Comparison of ENCODE assay signal across 17 cellular contexts in genomic region chr1:9842073-9842711, GRCh38. TPM values are rescaled to one million over a fixed set of nuclear protein-coding genes. Genes with fewer than 3 reads are reported as not detected.
DNase-seq lines count a peak whose midpoint lies in the region; ATAC-seq, FAIRE-seq and TF ChIP-seq lines count a peak whose summit lies in the region.
"Had no signal": no experiment of that assay in that cellular context is flagged by ENCODE, and none has a peak within 500 bp of the region (broad histone marks: within the 10 kb centered on the region; RNA-seq: fewer than 3 reads in every experiment).

No MANE protein-coding gene starts in this region.

- no peak overlapping the region for H3K14ac ChIP-seq in H1 (ENCODE audit: insufficient read length)

- no peaks in the 10 kb centered on the region for H3F3A ChIP-seq in SK-N-SH (replicated peaks; ENCODE audit: insufficient read depth)

- H4K20me1 ChIP-seq in SK-N-SH (ENCODE audit: insufficient read depth) (no peaks in the 10 kb centered on the region), H1 (replicated peaks in 1 of 2; ENCODE audit: control insufficient read depth in 1 of 2, insufficient read depth in 2 of 2, low read length in 2 of 2) (no peaks in the 10 kb centered on the region)

- H3K4ac ChIP-seq in H1 (replicated peaks; ENCODE audit: insufficient read length, low read depth, low read length) = no peak overlapping the region

- no peak overlapping the region for H3K23ac ChIP-seq in H1 (ENCODE audit: insufficient read length)

- FAIRE-seq in H1 (lab: Jason Lieb, UNC) = no peak
- FAIRE-seq: TTC549 had no signal

- TF ChIP-seq RAD21 in SK-N-SH (IDR thresholded peaks at IDR 0.05; ENCODE audit: low read length) = no peak
- no peak for TF ChIP-seq RAD21 in H1 (IDR thresholded peaks at IDR 0.05 in 1 of 2, conservative IDR thresholded peaks at IDR 0.05 in 1 of 2; ENCODE audit: low read depth in 2 of 2, low read length in 2 of 2)

- H2BK20ac ChIP-seq in H1 (ENCODE audit: low read length) = no peak overlapping the region

- no peaks in the 10 kb centered on the region for H3K9me2 ChIP-seq in SK-N-SH

- H3K4me3 ChIP-seq in SK-N-SH (ENCODE audit: low read depth in 2 of 2, low read length in 1 of 2) (no peak overlapping the region), H1 (ENCODE audit: extremely low read depth in 1 of 4, insufficient read depth in 2 of 4, low read depth in 3 of 4, low read length in 4 of 4) (no peak overlapping the region), spleen (no peak overlapping the region)
- H3K4me3 ChIP-seq: body of pancreas, gastroesophageal sphincter, testis had no signal

- no peaks in the 10 kb centered on the region for H3K4me1 Mint-ChIP-seq in activated T-helper 17 cell treated with anti-CD3 and anti-CD28 coated beads, Interleukin-2, amount 50 U/mL, for 72 hours
- no peaks in the 10 kb centered on the region for H3K4me1 Mint-ChIP-seq in stimulated activated effector memory CD8-positive, alpha-beta T cell treated with anti-CD3 and anti-CD28 coated beads, Interleukin-12 subunit alpha, Interleukin-12 subunit beta, amount 100 ng/mL, for 72 hours

- no peaks in the 10 kb centered on the region for H3K27me3 Mint-ChIP-seq in activated T-helper 17 cell treated with anti-CD3 and anti-CD28 coated beads, Interleukin-2, amount 50 U/mL, for 72 hours
- H3K27me3 Mint-ChIP-seq: activated CD4-positive, alpha-beta memory T cell treated with anti-CD3 and anti-CD28 coated beads for 36 hours had no signal

- DNase-seq in SK-N-SH = peak; percentile 21
- DNase-seq in NCI-H345 treated with DMSO at 0.1 percent for 48 hours (lab: John Stamatoyannopoulos, UW; ENCODE audit: unreplicated experiment) = peak; percentile 69
- no peak for DNase-seq in H1 (ENCODE audit: low read depth in 1 of 2, low spot score in 2 of 2)
- DNase-seq in spleen = peak; percentile 47
- no peak for DNase-seq in ACHN
- no peak for DNase-seq in stimulated activated effector memory CD8-positive, alpha-beta T cell treated with anti-CD3 and anti-CD28 coated beads, Interleukin-12 subunit alpha, Interleukin-12 subunit beta, amount 100 ng/mL, for 72 hours (ENCODE audit: low spot score in 2 of 2)
- DNase-seq: activated CD4-positive, alpha-beta memory T cell treated with anti-CD3 and anti-CD28 coated beads for 36 hours; DMS53; NK-92 treated with Interleukin-12 subunit alpha and Interleukin-12 subunit beta, amount 100 ng/mL, for 24 hours; testis had no signal

- intact Hi-C loops in spleen (cut with DNase I; ENCODE audit: low total_unique reads) = no loop called here

- H2AFZ ChIP-seq in SK-N-SH (ENCODE audit: low read depth) = no peak overlapping the region
- no peak overlapping the region for H2AFZ ChIP-seq in H1 (ENCODE audit: low read length)

- H3K79me2 ChIP-seq in SK-N-SH (ENCODE audit: insufficient read depth) = no peaks in the 10 kb centered on the region
- H3K79me2 ChIP-seq in H1 (ENCODE audit: control insufficient read depth in 1 of 2, insufficient read depth in 2 of 2, low read length in 2 of 2) = no peaks in the 10 kb centered on the region

- no peak for ATAC-seq in SK-N-SH treated with all-trans-retinoic acid at 6 μM for 48 hours
- no peak for ATAC-seq in activated T-helper 17 cell treated with anti-CD3 and anti-CD28 coated beads, Interleukin-2, amount 50 U/mL, for 72 hours (replicated peaks)
- ATAC-seq in stimulated activated effector memory CD8-positive, alpha-beta T cell treated with anti-CD3 and anti-CD28 coated beads, Interleukin-12 subunit alpha, Interleukin-12 subunit beta, amount 100 ng/mL, for 72 hours = no peak
- ATAC-seq: gastroesophageal sphincter had no signal

- no peak overlapping the region for H3K4me3 Mint-ChIP-seq in activated T-helper 17 cell treated with anti-CD3 and anti-CD28 coated beads, Interleukin-2, amount 50 U/mL, for 72 hours
- no peak overlapping the region for H3K4me3 Mint-ChIP-seq in stimulated activated effector memory CD8-positive, alpha-beta T cell treated with anti-CD3 and anti-CD28 coated beads, Interleukin-12 subunit alpha, Interleukin-12 subunit beta, amount 100 ng/mL, for 72 hours
- H3K4me3 Mint-ChIP-seq: activated CD4-positive, alpha-beta memory T cell treated with anti-CD3 and anti-CD28 coated beads for 36 hours; endodermal cell had no signal

- H3K9me3 ChIP-seq in SK-N-SH (no peaks in the 10 kb centered on the region), H1 (ENCODE audit: insufficient read depth in 2 of 2, low read depth in 1 of 2, low read length in 1 of 2) (no peaks in the 10 kb centered on the region), spleen (no peaks in the 10 kb centered on the region)
- H3K9me3 ChIP-seq: body of pancreas, gastroesophageal sphincter, testis had no signal

- no peak overlapping the region for H2BK120ac ChIP-seq in H1 (replicated peaks; ENCODE audit: low read depth, low read length)

- H3K4me1 ChIP-seq in SK-N-SH (ENCODE audit: control insufficient read depth in 1 of 2, insufficient read depth in 2 of 2, low read depth in 1 of 2, low read length in 1 of 2) (peaks cover 0 to 13% of the 10 kb centered on the region in 2 experiments; a peak in 1 of 4 replicates), H1 (replicated peaks in 1 of 4; ENCODE audit: control insufficient read depth in 3 of 4, insufficient read depth in 4 of 4, low read length in 3 of 4) (peaks cover 0 to 22% (median 16%) of the 10 kb centered on the region in 4 experiments; a peak in 6 of 7 replicates), spleen (peaks cover 0 to 9% (median 3%) of the 10 kb centered on the region in 6 donors)
- H3K4me1 ChIP-seq: testis had no signal

- CTCF ChIA-PET in SK-N-SH (lab: Yijun Ruan, JAX) (interaction anchor here (0.7 to 1.3 kb wide), 3 partner anchors 58 to 216 kb away, joined by 3 to 4 read pairs (median 3); partner anchors contain the start of genes LZIC and NMNAT1), H1 (lab: Charles Lee; ENCODE audit: partially characterized antibody) (interaction anchor here (0.5 to 5.3 kb wide), 14 partner anchors 12 to 224 kb away, joined by 3 to 29 read pairs (median 5); no protein-coding TSS in a partner anchor)

- TF ChIP-seq EP300 in SK-N-SH (IDR thresholded peaks at IDR 0.05; ENCODE audit: borderline replicate concordance in 1 of 2, low read depth in 1 of 2, low read length in 1 of 2) = no peak
- no peak for TF ChIP-seq EP300 in H1 (IDR thresholded peaks at IDR 0.05; ENCODE audit: borderline replicate concordance in 1 of 2, low read depth in 2 of 2, low read length in 2 of 2)

- no peak overlapping the region for H3K27ac Mint-ChIP-seq in activated T-helper 17 cell treated with anti-CD3 and anti-CD28 coated beads, Interleukin-2, amount 50 U/mL, for 72 hours
- no peak overlapping the region for H3K27ac Mint-ChIP-seq in stimulated activated effector memory CD8-positive, alpha-beta T cell treated with anti-CD3 and anti-CD28 coated beads, Interleukin-12 subunit alpha, Interleukin-12 subunit beta, amount 100 ng/mL, for 72 hours
- H3K27ac Mint-ChIP-seq: activated CD4-positive, alpha-beta memory T cell treated with anti-CD3 and anti-CD28 coated beads for 36 hours; endodermal cell; progenitor cell of endocrine pancreas had no signal

- no peak overlapping the region for H4K8ac ChIP-seq in H1 (ENCODE audit: extremely low read depth, insufficient read depth, low read length)

- no peaks in the 10 kb centered on the region; the same call in 1 of the 2 replicates for H3K23me2 ChIP-seq in H1 (ENCODE audit: low read depth, low read length)

- no peaks in the 10 kb centered on the region for H3K36me3 ChIP-seq in SK-N-SH (replicated peaks in 1 of 2; ENCODE audit: control insufficient read depth in 1 of 2, insufficient read depth in 2 of 2, low read length in 1 of 2)
- no peaks in the 10 kb centered on the region for H3K36me3 ChIP-seq in H1 (ENCODE audit: control insufficient read depth in 2 of 4, insufficient read depth in 4 of 4, low read length in 3 of 4)
- H3K36me3 ChIP-seq in spleen = no peaks in the 10 kb centered on the region
- H3K36me3 ChIP-seq: gastroesophageal sphincter had no signal

- in situ Hi-C loops in ACHN (cut with HindIII; ENCODE audit: low pct_ligation_motif_present, low pct_unique_long_range_greater_than_20kb, low sequenced_read_pairs) = no loop called here

- H3K18ac ChIP-seq in H1 (ENCODE audit: extremely low read depth, low read length) = no peak overlapping the region

- no peak overlapping the region for H3K56ac ChIP-seq in H1 (replicated peaks; ENCODE audit: insufficient read length, low read depth, low read length)

- 82% methylated on average over 6 of the region's 9 CpGs for WGBS in SK-N-SH (ENCODE audit: low lambda C conversion rate)
- 94% methylated on average over 9 of the region's 9 CpGs; no CpG with 5 or more reads in 1 of the 2 experiments for WGBS in H1 (ENCODE audit: extremely low coverage in 1 of 2, insufficient coverage in 1 of 2, insufficient read length in 1 of 2, insufficient replicate concordance in 2 of 2, low coverage in 1 of 2, low lambda C conversion rate in 2 of 2, missing lambda C conversion rate in 1 of 2), 2 experiments
- WGBS in spleen, 5 donors = 53 to 80% (median 65%) methylated on average over 8 to 9 of the region's 9 CpGs

- POLR2A ChIA-PET in SK-N-SH (lab: Yijun Ruan, JAX) = no interaction called here
- POLR2A ChIA-PET in H1 (lab: Charles Lee; ENCODE audit: partially characterized antibody) = interaction anchor here (0.8 kb wide), 1 partner anchor 10 kb away, joined by 3 read pairs; no protein-coding TSS in a partner anchor

- no peaks in the 10 kb centered on the region for H3K9me3 Mint-ChIP-seq in activated T-helper 17 cell treated with anti-CD3 and anti-CD28 coated beads, Interleukin-2, amount 50 U/mL, for 72 hours
- H3K9me3 Mint-ChIP-seq in stimulated activated effector memory CD8-positive, alpha-beta T cell treated with anti-CD3 and anti-CD28 coated beads, Interleukin-12 subunit alpha, Interleukin-12 subunit beta, amount 100 ng/mL, for 72 hours = no peaks in the 10 kb centered on the region
- H3K9me3 Mint-ChIP-seq: activated CD4-positive, alpha-beta memory T cell treated with anti-CD3 and anti-CD28 coated beads for 36 hours; endodermal cell had no signal

- H4K5ac ChIP-seq in H1 (ENCODE audit: insufficient read length, low read depth, low read length) = no peak overlapping the region

- no peaks in the 10 kb centered on the region for H3K79me1 ChIP-seq in H1 (ENCODE audit: low read depth, low read length)

- H3K27me3 ChIP-seq in SK-N-SH (ENCODE audit: insufficient read depth) = no peaks in the 10 kb centered on the region
- no peaks in the 10 kb centered on the region for H3K27me3 ChIP-seq in H1 (replicated peaks in 1 of 4; ENCODE audit: control insufficient read depth in 3 of 4, extremely low read depth in 1 of 4, insufficient read depth in 3 of 4, low read length in 3 of 4)
- H3K27me3 ChIP-seq in spleen (replicated peaks in 1 of 7) = peaks cover 0 to 12% (median 0%) of the 10 kb centered on the region in 7 donors
- H3K27me3 ChIP-seq: body of pancreas, gastroesophageal sphincter, testis had no signal

- 0 out of 2 replicates have a peak overlapping the region, but pooled peaks have one; percentile 17 for H2BK12ac ChIP-seq in H1 (ENCODE audit: low read depth, low read length)

- no peak overlapping the region for H2BK5ac ChIP-seq in H1 (ENCODE audit: low read depth, low read length)

- no peak overlapping the region for H3K4me2 ChIP-seq in SK-N-SH
- H3K4me2 ChIP-seq in H1 (ENCODE audit: insufficient read depth in 1 of 2, low read depth in 2 of 2, low read length in 2 of 2) = no peak overlapping the region

- no peak overlapping the region for H4K91ac ChIP-seq in H1 (replicated peaks; ENCODE audit: insufficient read length, low read length)

- no peak overlapping the region for H2AK5ac ChIP-seq in H1 (ENCODE audit: low read depth, low read length)

- H3K27ac ChIP-seq in SK-N-SH (ENCODE audit: low read depth in 2 of 2, low read length in 1 of 2) (no peak overlapping the region), H1 (ENCODE audit: low read depth, low read length) (no peak overlapping the region), spleen (no peak overlapping the region)
- H3K27ac ChIP-seq: body of pancreas, testis had no signal

- no peak overlapping the region for H3K9ac ChIP-seq in SK-N-SH
- no peak overlapping the region for H3K9ac ChIP-seq in H1 (replicated peaks in 1 of 4; ENCODE audit: extremely low read depth in 1 of 4, low read depth in 3 of 4, low read length in 3 of 4)

- TF ChIP-seq CTCF in SK-N-SH (IDR thresholded peaks at IDR 0.05) (no peak), H1 (IDR thresholded peaks at IDR 0.05; ENCODE audit: control extremely low read depth in 1 of 3, insufficient read depth in 1 of 3, low read depth in 1 of 3, low read length in 3 of 3) (no peak), spleen (IDR thresholded peaks at IDR 0.05 in 8 of 11, conservative IDR thresholded peaks at IDR 0.05 in 3 of 11) (no peak)

- no peak for TF ChIP-seq POLR2A in H1 (IDR thresholded peaks at IDR 0.05; ENCODE audit: control extremely low read depth in 1 of 2, low read depth in 2 of 2, low read length in 2 of 2)
- TF ChIP-seq POLR2A in spleen (IDR thresholded peaks at IDR 0.05) = no peak

- no peaks in the 10 kb centered on the region for H3K36me3 Mint-ChIP-seq in activated T-helper 17 cell treated with anti-CD3 and anti-CD28 coated beads, Interleukin-2, amount 50 U/mL, for 72 hours (ENCODE audit: low read depth)
- no peaks in the 10 kb centered on the region for H3K36me3 Mint-ChIP-seq in stimulated activated effector memory CD8-positive, alpha-beta T cell treated with anti-CD3 and anti-CD28 coated beads, Interleukin-12 subunit alpha, Interleukin-12 subunit beta, amount 100 ng/mL, for 72 hours
- H3K36me3 Mint-ChIP-seq: activated CD4-positive, alpha-beta memory T cell treated with anti-CD3 and anti-CD28 coated beads for 36 hours had no signal

- no peak overlapping the region for H2BK15ac ChIP-seq in H1 (ENCODE audit: low read length)

RNA-seq across cellular contexts. Expression of gene CLSTN1, which starts 18.4 kb away (rescaled TPM):
- polyA plus RNA-seq in SK-N-SH (2012; rRNA removed) (23.1 and 59.6 TPM in 2 replicates), H1 (2011; rRNA removed) (34.2 and 55.4 TPM in 2 replicates), spleen (10 to 100 TPM; 28.8 to 36.4 (median 30.3) TPM)
- polyA plus RNA-seq in SK-N-SH (2012; cell fraction: cytosol; rRNA removed) = 41.2 and 50.0 TPM in 2 replicates
- 82.8 and 84.4 TPM in 2 replicates for polyA plus RNA-seq in SK-N-SH (2012; cell fraction: nucleus; rRNA removed)
- total RNA-seq in H1 (2021; fragmentation: NEBNext Ultra II Directional; extraction: Animal tissue kit (Norgen Biotek cat#: 25700)) = 97.4 and 99.0 TPM in 2 replicates
- 38.7 TPM for polyA plus RNA-seq in H1 (2011; cell fraction: cytosol; rRNA removed)
- polyA plus RNA-seq in H1 (2011; cell fraction: nucleus; rRNA removed) = 87.5 TPM
- polyA plus RNA-seq in H1 (2012, experiment 1 of 2) = 78.7 to 109 TPM (median 97.3 TPM) in 4 replicates
- 84.4 TPM for polyA plus RNA-seq in H1 (2012, experiment 2 of 2)
- polyA plus RNA-seq in H1 (2013, experiment 1 of 2) = 126 TPM
- 110 TPM for polyA plus RNA-seq in H1 (2013, experiment 2 of 2)
- 42.8 and 45.5 TPM in 2 replicates for polyA minus RNA-seq in H1 (2011; rRNA and poly(A)+ RNA removed)
- polyA minus RNA-seq in H1 (2011; cell fraction: cytosol; rRNA and poly(A)+ RNA removed) = 54.3 TPM
- 31.1 TPM for polyA minus RNA-seq in H1 (2011; cell fraction: nucleus; rRNA and poly(A)+ RNA removed)
- 10 to 100 TPM; 55.9 to 70.7 (median 62.5) TPM for total RNA-seq in spleen
- 10 to 100 TPM; 41.7 to 55.5 TPM for total RNA-seq in activated T-helper 17 cell treated with anti-CD3 and anti-CD28 coated beads, Interleukin-2, amount 50 U/mL, for 72 hours

Comparison
In these comparisons a context has a peak if more than half of its experiments do, and no peak if none do; other contexts are left out.
1. DNase-seq: peak in SK-N-SH (single experiment), NCI-H345 treated with DMSO at 0.1 percent for 48 hours (single experiment) and spleen (single experiment); none in H1 (0 of 2), ACHN (single experiment) and stimulated activated effector memory CD8-positive, alpha-beta T cell treated with anti-CD3 and anti-CD28 coated beads, Interleukin-12 subunit alpha, Interleukin-12 subunit beta, amount 100 ng/mL, for 72 hours (0 of 2).